Comparison of ENCODE assay signal across 27 cellular contexts in genomic region chr11:111301840-111302113, GRCh38. TPM values are rescaled to one million over a fixed set of nuclear protein-coding genes. Genes with fewer than 3 reads are reported as not detected.
"Had no signal": no experiment of that assay in that cellular context is flagged by ENCODE, and none has a peak within 500 bp of the region (broad histone marks: within the 10 kb centered on the region; RNA-seq: fewer than 3 reads in every experiment).

No MANE protein-coding gene starts in this region.

- H3K27ac ChIP-seq: adrenal gland, gastroesophageal sphincter, neural progenitor cell, thoracic aorta had no signal

- H3K9me3 ChIP-seq: adrenal gland, body of pancreas, gastroesophageal sphincter, lower lobe of right lung, thoracic aorta, upper lobe of left lung had no signal

- H3K36me3 ChIP-seq: adrenal gland, gastroesophageal sphincter, lower lobe of right lung, neural progenitor cell, thoracic aorta, upper lobe of left lung had no signal

- ATAC-seq: body of pancreas, gastroesophageal sphincter, natural killer cell, right cardiac atrium had no signal

- H3K4me1 ChIP-seq: neural progenitor cell had no signal

- DNase-seq: activated CD4-positive, alpha-beta T cell treated with anti-CD3 and anti-CD28 coated beads for 4 hours; activated CD4-positive, alpha-beta T cell treated with anti-CD3 and anti-CD28 coated beads, Interleukin-2, amount 50 U/mL, for 4 hours; activated effector memory CD4-positive, alpha-beta T cell treated with Interleukin-2 at 50 U/mL for 16 hours; activated naive CD4-positive, alpha-beta T cell treated with anti-CD3 and anti-CD28 coated beads for 36 hours; activated naive CD8-positive, alpha-beta T cell treated with anti-CD3 and anti-CD28 coated beads for 36 hours; adrenal gland; aorta; effector CD8-positive, alpha-beta T cell; immature natural killer cell; kidney; mesenchymal stem cell; natural killer cell; occipital lobe; right cardiac atrium; stimulated activated CD4-positive, alpha-beta T cell treated with anti-CD3 and anti-CD28 coated beads, Interleukin-2, amount 100 ng/mL, for 48 hours; stimulated activated naive CD4-positive, alpha-beta T cell treated with Interleukin-2 at 50 U/mL for 16 hours had no signal

- H3K27me3 ChIP-seq: adrenal gland, body of pancreas, gastroesophageal sphincter had no signal

- H3K4me3 ChIP-seq: adrenal gland, body of pancreas, gastroesophageal sphincter, hepatocyte, lower lobe of right lung, neural progenitor cell, thoracic aorta, upper lobe of left lung had no signal

RNA-seq across cellular contexts. Expression of gene POU2AF3, which starts 3.4 kb away (rescaled TPM):
- total RNA-seq: activated naive CD4-positive, alpha-beta T cell treated with anti-CD3 and anti-CD28 coated beads for 36 hours; activated naive CD8-positive, alpha-beta T cell treated with anti-CD3 and anti-CD28 coated beads for 36 hours; dermis microvascular lymphatic vessel endothelial cell; natural killer cell; T-helper 1 cell treated with Interleukin-12 subunit alpha and Interleukin-12 subunit beta and Interleukin-4 antibody, amounts not matched to agents 30 ng/mL and 1 ng/mL, for 36 hours had no signal

RNA-seq across cellular contexts. Expression of gene POU2AF2, which starts 56.3 kb away (rescaled TPM):
- total RNA-seq: activated naive CD4-positive, alpha-beta T cell treated with anti-CD3 and anti-CD28 coated beads for 36 hours; activated naive CD8-positive, alpha-beta T cell treated with anti-CD3 and anti-CD28 coated beads for 36 hours; adrenal gland; aorta; body of pancreas; dermis microvascular lymphatic vessel endothelial cell; epithelial cell of proximal tubule; hepatocyte; kidney; lower lobe of right lung; natural killer cell; occipital lobe; right cardiac atrium; skeletal muscle tissue; T-helper 1 cell treated with Interleukin-12 subunit alpha and Interleukin-12 subunit beta and Interleukin-4 antibody, amounts not matched to agents 30 ng/mL and 1 ng/mL, for 36 hours; thoracic aorta had no signal
